37 cellular contexts compared by ENCODE assay signal in the genomic region with DNA sequence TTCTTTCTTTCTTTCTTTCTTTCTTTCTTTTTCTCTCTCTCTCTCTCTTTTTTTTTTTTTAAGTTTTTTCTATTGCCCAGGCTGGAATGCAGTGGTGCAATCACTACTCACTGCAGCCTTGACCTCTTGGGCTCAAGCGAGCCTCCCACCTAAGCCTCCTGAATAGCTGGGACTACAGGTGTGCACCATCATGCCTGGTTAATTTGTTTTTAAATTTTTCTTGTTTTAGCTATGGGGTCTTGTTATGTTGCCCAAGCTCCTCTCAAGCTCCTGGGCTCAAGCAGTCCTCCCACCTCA. TPM values are rescaled to one million over a fixed set of nuclear protein-coding genes. Genes with fewer than 3 reads are reported as not detected.
DNase-seq lines count a peak whose midpoint lies in the region; ATAC-seq, FAIRE-seq and TF ChIP-seq lines count a peak whose summit lies in the region.
"Had no signal": no experiment of that assay in that cellular context is flagged by ENCODE, and none has a peak within 500 bp of the region (broad histone marks: within the 10 kb centered on the region; RNA-seq: fewer than 3 reads in every experiment).

No MANE protein-coding gene starts in this region.

- no peak for TF ChIP-seq EP300 in HepG2 (IDR thresholded peaks at IDR 0.05; ENCODE audit: low read depth in 2 of 2, low read length in 2 of 2)
- TF ChIP-seq EP300 in HepG2 (CRISPR knock-in tag; IDR thresholded peaks at IDR 0.05; ENCODE audit: borderline replicate concordance): no peak
- TF ChIP-seq EP300 in K562 (IDR thresholded peaks at IDR 0.05; ENCODE audit: low read length): no peak
- no peak for TF ChIP-seq EP300 in ovary (IDR thresholded peaks at IDR 0.05)

- H3K27ac ChIP-seq in HepG2 (ENCODE audit: extremely low read length, insufficient read depth, low read length) (no peak overlapping the region), right lobe of liver (no peak overlapping the region), K562 (ENCODE audit: extremely low read depth, low read depth, low read length) (no peak overlapping the region), ovary (no peak overlapping the region)
- H3K27ac ChIP-seq: 22Rv1; A549; BLaER1; BLaER1 treated with 17β-estradiol and CSF1 and Interleukin-3, amounts not matched to agents 10 nM and 100 nM; C4-2B had no signal

- H3K27me3 ChIP-seq in HepG2 (ENCODE audit: control insufficient read depth in 1 of 2, insufficient read depth in 2 of 2, low read length in 2 of 2) (no peaks in the 10 kb centered on the region), right lobe of liver (no peaks in the 10 kb centered on the region), K562 (ENCODE audit: control insufficient read depth in 2 of 2, insufficient read depth in 2 of 2, low read length in 2 of 2) (no peaks in the 10 kb centered on the region), ovary (no peaks in the 10 kb centered on the region)
- H3K27me3 ChIP-seq: BE2C; BLaER1; BLaER1 treated with 17β-estradiol and CSF1 and Interleukin-3, amounts not matched to agents 10 nM and 100 nM had no signal

- no peaks in the 10 kb centered on the region for H3K9me3 ChIP-seq in HepG2 (ENCODE audit: low read length)
- H3K9me3 ChIP-seq in right lobe of liver: no peaks in the 10 kb centered on the region
- H3K9me3 ChIP-seq in K562 (replicated peaks; ENCODE audit: control insufficient read depth, insufficient read depth, low read depth, low read length): 0 out of 2 replicates have a peak, but pooled peaks cover 4% of the 10 kb centered on the region
- H3K9me3 ChIP-seq in ovary: no peaks in the 10 kb centered on the region
- H3K9me3 ChIP-seq: A549, BE2C, Caco-2 had no signal

- no peaks in the 10 kb centered on the region for H3K9me1 ChIP-seq in K562 (ENCODE audit: control insufficient read depth, insufficient read depth, low read length)

- peaks cover 7% of the 10 kb centered on the region for H3K27me3 Mint-ChIP-seq in T-helper 2 cell treated with Interferon-gamma antibody and Interleukin-4, amounts not matched to agents 5 μg/mL and 100 μg/mL, for 36 hours (ENCODE audit: low read depth)
- peaks cover 0 to 6% of the 10 kb centered on the region in 2 donors for H3K27me3 Mint-ChIP-seq in natural killer cell (ENCODE audit: low read depth in 2 of 2)
- H3K27me3 Mint-ChIP-seq in natural killer cell treated with Interleukin-12 subunit alpha and Interleukin-12 subunit beta and Interleukin-15 and Interleukin-18, amount 100 ng/mL, for 72 hours: peaks cover 2 to 8% of the 10 kb centered on the region in 2 donors

- in situ Hi-C loops in HepG2 (cut with HindIII; ENCODE audit: extremely low pct_ligation_motif_present, low pct_unique_long_range_greater_than_20kb): no loop called here
- in situ Hi-C loops in K562 (cut with MboI): no loop called here

- H3K9ac ChIP-seq in HepG2 (ENCODE audit: insufficient read depth, low read depth, low read length): no peak overlapping the region
- H3K9ac ChIP-seq in K562 (ENCODE audit: insufficient read depth in 1 of 2, low read depth in 2 of 2, low read length in 2 of 2): no peak overlapping the region
- H3K9ac ChIP-seq: BLaER1; BLaER1 treated with 17β-estradiol and CSF1 and Interleukin-3, amounts not matched to agents 10 nM and 100 nM had no signal

- H3K4me2 ChIP-seq in HepG2 (ENCODE audit: low read depth, low read length) (peak overlapping the region; percentile 89; the same call in 1 of the 2 replicates), K562 (ENCODE audit: insufficient read depth, low read length) (no peak overlapping the region)
- H3K4me2 ChIP-seq: A549; BLaER1; BLaER1 treated with 17β-estradiol and CSF1 and Interleukin-3, amounts not matched to agents 10 nM and 100 nM had no signal

- ATAC-seq in HepG2 (no peak), right lobe of liver (no peak), natural killer cell (no peak), K562 (no peak)
- no peak for ATAC-seq in natural killer cell treated with Interleukin-12 subunit alpha and Interleukin-12 subunit beta and Interleukin-15 and Interleukin-18, amount 100 ng/mL, for 72 hours
- ATAC-seq: CD8-positive, alpha-beta T cell had no signal

- intact Hi-C loops in HepG2 (cut with micrococcal nuclease; ENCODE audit: unreplicated experiment): loop anchor here (10.0 kb wide), 2 partner anchors 124 to 424 kb away; no protein-coding TSS in a partner anchor
- intact Hi-C loops in right lobe of liver (cut with DNase I): no loop called here
- intact Hi-C loops in natural killer cell (cut with micrococcal nuclease): no loop called here
- intact Hi-C loops in K562 (cut with micrococcal nuclease): no loop called here
- intact Hi-C loops in ovary (cut with DNase I): no loop called here

- H3K9me3 Mint-ChIP-seq in T-helper 2 cell treated with Interferon-gamma antibody and Interleukin-4, amounts not matched to agents 5 μg/mL and 100 μg/mL, for 36 hours: no peaks in the 10 kb centered on the region
- no peaks in the 10 kb centered on the region for H3K9me3 Mint-ChIP-seq in natural killer cell
- no peaks in the 10 kb centered on the region for H3K9me3 Mint-ChIP-seq in natural killer cell treated with Interleukin-12 subunit alpha and Interleukin-12 subunit beta and Interleukin-15 and Interleukin-18, amount 100 ng/mL, for 72 hours
- H3K9me3 Mint-ChIP-seq: CD4-positive, alpha-beta memory T cell; CD4-positive, alpha-beta T cell; CD8-positive, alpha-beta memory T cell; CD8-positive, alpha-beta T cell had no signal

- no peak overlapping the region for H3K4me3 Mint-ChIP-seq in T-helper 2 cell treated with Interferon-gamma antibody and Interleukin-4, amounts not matched to agents 5 μg/mL and 100 μg/mL, for 36 hours
- peak overlapping the region; percentile 42 for H3K4me3 Mint-ChIP-seq in natural killer cell
- H3K4me3 Mint-ChIP-seq in natural killer cell treated with Interleukin-12 subunit alpha and Interleukin-12 subunit beta and Interleukin-15 and Interleukin-18, amount 100 ng/mL, for 72 hours: no peak overlapping the region
- H3K4me3 Mint-ChIP-seq: B cell; CD14-positive monocyte; CD4-positive, alpha-beta memory T cell; CD4-positive, alpha-beta T cell; CD4-positive, CD25-positive, alpha-beta regulatory T cell; CD8-positive, alpha-beta memory T cell; CD8-positive, alpha-beta T cell had no signal

- no peak overlapping the region for H3K4me3 ChIP-seq in HepG2 (replicated peaks in 1 of 3; ENCODE audit: insufficient read depth in 1 of 3, low read depth in 2 of 3, low read length in 3 of 3)
- H3K4me3 ChIP-seq in right lobe of liver: no peak overlapping the region
- no peak overlapping the region for H3K4me3 ChIP-seq in K562
- no peak overlapping the region for H3K4me3 ChIP-seq in ovary
- H3K4me3 ChIP-seq: A549; BLaER1; BLaER1 treated with 17β-estradiol and CSF1 and Interleukin-3, amounts not matched to agents 10 nM and 100 nM had no signal

- TF ChIP-seq POLR2A in HepG2 (IDR thresholded peaks at IDR 0.05; ENCODE audit: insufficient read depth in 1 of 2, low read depth in 2 of 2, low read length in 2 of 2) (no peak), right lobe of liver (IDR thresholded peaks at IDR 0.05) (no peak), K562 (conservative IDR thresholded peaks at IDR 0.05) (no peak), ovary (IDR thresholded peaks at IDR 0.05) (no peak)

- no peak for TF ChIP-seq RAD21 in HepG2 (CRISPR knock-in tag; IDR thresholded peaks at IDR 0.05)
- TF ChIP-seq RAD21 in K562 (CRISPR knock-in tag; conservative IDR thresholded peaks at IDR 0.05 in 1 of 2, IDR thresholded peaks at IDR 0.05 in 1 of 2): no peak

- H3K36me3 Mint-ChIP-seq in T-helper 2 cell treated with Interferon-gamma antibody and Interleukin-4, amounts not matched to agents 5 μg/mL and 100 μg/mL, for 36 hours (ENCODE audit: low read depth): no peaks in the 10 kb centered on the region
- no peaks in the 10 kb centered on the region for H3K36me3 Mint-ChIP-seq in natural killer cell
- H3K36me3 Mint-ChIP-seq in natural killer cell treated with Interleukin-12 subunit alpha and Interleukin-12 subunit beta and Interleukin-15 and Interleukin-18, amount 100 ng/mL, for 72 hours: no peaks in the 10 kb centered on the region
- H3K36me3 Mint-ChIP-seq: CD14-positive monocyte; CD4-positive, alpha-beta memory T cell; CD4-positive, CD25-positive, alpha-beta regulatory T cell; CD8-positive, alpha-beta memory T cell; CD8-positive, alpha-beta T cell had no signal

- POLR2A ChIA-PET in HepG2 (lab: Yijun Ruan, JAX): interaction anchor here (0.9 to 1.7 kb wide), 3 partner anchors 19 to 80 kb away, joined by 3 to 8 read pairs (median 7); a partner anchor contains a TSS
- POLR2A ChIA-PET in K562 (lab: Yijun Ruan, JAX): interaction anchor here (0.6 to 1.5 kb wide), 4 partner anchors 9 to 558 kb away, joined by 3 to 5 read pairs (median 4); no protein-coding TSS in a partner anchor

- no peaks in the 10 kb centered on the region for H3K79me2 ChIP-seq in HepG2 (ENCODE audit: insufficient read depth, low read length)
- H3K79me2 ChIP-seq in K562 (ENCODE audit: control insufficient read depth, insufficient read depth, low read length): no peaks in the 10 kb centered on the region

- no peak for DNase-seq in T-helper 2 cell treated with Interferon-gamma antibody and Interleukin-4, amounts not matched to agents 5 μg/mL and 100 μg/mL, for 36 hours (ENCODE audit: low spot score)
- DNase-seq in T-helper 2 cell: no peak
- peak; percentile 21 for DNase-seq in HepG2 (ENCODE audit: low spot score)
- DNase-seq in right lobe of liver: no peak
- DNase-seq in natural killer cell: no peak
- DNase-seq in natural killer cell treated with Interleukin-12 subunit alpha and Interleukin-12 subunit beta and Interleukin-15 and Interleukin-18, amount 100 ng/mL, for 72 hours (ENCODE audit: low spot score): no peak
- DNase-seq in K562 (ENCODE audit: extremely low read depth in 1 of 4, low spot score in 3 of 4): no peak
- DNase-seq in ovary: no peak
- DNase-seq: 8988T; ACHN; AML-193; BE2C; C1 segment of cervical spinal cord; Caco-2; Calu3; CD4-positive, alpha-beta memory T cell; CD4-positive, alpha-beta T cell; CD4-positive, CD25-positive, alpha-beta regulatory T cell; CD8-positive, alpha-beta memory T cell; CD8-positive, alpha-beta T cell; COR-L47; DMS 273 treated with DMSO at 0.1 percent for 48 hours; DMS153; DMS53; DMS79; DMS79 treated with DMSO at 0.1 percent for 48 hours; DND-41; EL had no signal

- H3K4me1 ChIP-seq in HepG2 (ENCODE audit: insufficient read depth, low read length) (peaks cover 24% of the 10 kb centered on the region), right lobe of liver (no peaks in the 10 kb centered on the region), K562 (replicated peaks in 1 of 2; ENCODE audit: control insufficient read depth in 2 of 2, insufficient read depth in 2 of 2, low read length in 2 of 2) (peaks cover 7 to 8% of the 10 kb centered on the region in 2 experiments; a peak in 4 of 5 replicates), ovary (ENCODE audit: insufficient read depth) (no peaks in the 10 kb centered on the region)
- H3K4me1 ChIP-seq: A549, BE2C, Caco-2 had no signal

- no peaks in the 10 kb centered on the region for H3K36me3 ChIP-seq in HepG2 (replicated peaks in 1 of 2; ENCODE audit: control insufficient read depth in 1 of 2, insufficient read depth in 2 of 2, low read length in 2 of 2)
- no peaks in the 10 kb centered on the region for H3K36me3 ChIP-seq in right lobe of liver
- no peaks in the 10 kb centered on the region for H3K36me3 ChIP-seq in K562 (ENCODE audit: control insufficient read depth, insufficient read depth, low read length)
- no peaks in the 10 kb centered on the region for H3K36me3 ChIP-seq in ovary
- H3K36me3 ChIP-seq: BE2C; BLaER1; BLaER1 treated with 17β-estradiol and CSF1 and Interleukin-3, amounts not matched to agents 10 nM and 100 nM had no signal

- TF ChIP-seq CTCF in HepG2 (CRISPR knock-in tag; IDR thresholded peaks at IDR 0.05) (no peak), right lobe of liver (IDR thresholded peaks at IDR 0.05) (no peak), natural killer cell (IDR thresholded peaks at IDR 0.05) (no peak), K562 (IDR thresholded peaks at IDR 0.05 in 2 of 3, conservative IDR thresholded peaks at IDR 0.05 in 1 of 3; ENCODE audit: insufficient read depth in 2 of 3, low read depth in 1 of 3, low read length in 3 of 3) (no peak), ovary (IDR thresholded peaks at IDR 0.05) (no peak)

- no peak overlapping the region for H2AFZ ChIP-seq in HepG2 (ENCODE audit: low read length)
- no peak overlapping the region for H2AFZ ChIP-seq in K562 (ENCODE audit: low read depth, low read length)

- H3K27ac Mint-ChIP-seq in T-helper 2 cell treated with Interferon-gamma antibody and Interleukin-4, amounts not matched to agents 5 μg/mL and 100 μg/mL, for 36 hours: peak overlapping the region; percentile 31
- H3K27ac Mint-ChIP-seq in natural killer cell: no peak overlapping the region
- no peak overlapping the region for H3K27ac Mint-ChIP-seq in natural killer cell treated with Interleukin-12 subunit alpha and Interleukin-12 subunit beta and Interleukin-15 and Interleukin-18, amount 100 ng/mL, for 72 hours
- H3K27ac Mint-ChIP-seq: B cell; CD14-positive monocyte; CD4-positive, alpha-beta memory T cell; CD4-positive, alpha-beta T cell; CD8-positive, alpha-beta memory T cell; CD8-positive, alpha-beta T cell had no signal

- WGBS in HepG2 (ENCODE audit: low lambda C conversion rate): 22% methylated on average over 1 of the region's 1 CpG
- WGBS in right lobe of liver (ENCODE audit: insufficient coverage, low coverage, low lambda C conversion rate, missing lambda C conversion rate): 100% methylated on average over 1 of the region's 1 CpG
- WGBS in K562 (ENCODE audit: insufficient coverage, low coverage, missing lambda C conversion rate): no CpG with 5 or more reads among the region's 1 CpG
- WGBS in ovary, 3 donors: 80 to 88% (median 80%) methylated on average over 1 of the region's 1 CpG

- CTCF ChIA-PET in HepG2 (lab: Yijun Ruan, JAX; ENCODE audit: low intra/inter-chr PET ratio, low total read pairs) (no interaction called here), K562 (lab: Yijun Ruan, JAX; ENCODE audit: low intra/inter-chr PET ratio) (no interaction called here)

- no peaks in the 10 kb centered on the region for H3K4me1 Mint-ChIP-seq in T-helper 2 cell treated with Interferon-gamma antibody and Interleukin-4, amounts not matched to agents 5 μg/mL and 100 μg/mL, for 36 hours (ENCODE audit: low read depth)
- no peaks in the 10 kb centered on the region for H3K4me1 Mint-ChIP-seq in natural killer cell
- no peaks in the 10 kb centered on the region for H3K4me1 Mint-ChIP-seq in natural killer cell treated with Interleukin-12 subunit alpha and Interleukin-12 subunit beta and Interleukin-15 and Interleukin-18, amount 100 ng/mL, for 72 hours (ENCODE audit: low read depth in 2 of 2)
- H3K4me1 Mint-ChIP-seq: B cell; CD14-positive monocyte; CD4-positive, alpha-beta memory T cell; CD4-positive, CD25-positive, alpha-beta regulatory T cell; CD8-positive, alpha-beta memory T cell had no signal

- no TSS peak for BruUV-seq in HepG2 (replicated peaks; lab: Mats Ljungman, UMichigan)
- BruUV-seq in K562 (replicated peaks; lab: Mats Ljungman, UMichigan): no TSS peak

- FAIRE-seq in HepG2 (lab: Jason Lieb, UNC): no peak
- FAIRE-seq in K562 (lab: Jason Lieb, UNC): no peak
- FAIRE-seq: A204.1, A549, D721Med had no signal

- H4K20me1 ChIP-seq in HepG2 (ENCODE audit: insufficient read depth, low read length) (no peaks in the 10 kb centered on the region), K562 (replicated peaks; ENCODE audit: control insufficient read depth, insufficient read depth, low read length) (no peaks in the 10 kb centered on the region)
- H4K20me1 ChIP-seq: BLaER1; BLaER1 treated with 17β-estradiol and CSF1 and Interleukin-3, amounts not matched to agents 10 nM and 100 nM had no signal

RNA-seq across cellular contexts. Expression of a gene that starts 19.4 kb away (rescaled TPM):
- total RNA-seq in HepG2 (2016; rRNA removed; fragmentation: Illumina TruSeq; extraction: Trizol) (84.1 and 112 TPM in 2 replicates), right lobe of liver (10 to 100 TPM; 11.5 to 26.1 (median 18.5) TPM), natural killer cell (10 to 100 TPM; 20.4 to 39.0 (median 26.4) TPM), K562 (2014; rRNA removed) (43.9 and 50.8 TPM in 2 replicates), K562 (2014; rRNA removed; fragmentation: Illumina TruSeq; extraction: Trizol) (98.2 and 102 TPM in 2 replicates), K562 (2015; rRNA removed; fragmentation: Illumina TruSeq; extraction: Trizol) (88.3 and 102 TPM in 2 replicates), K562 (2021) (65.6 and 68.8 TPM in 2 replicates), ovary (10 to 100 TPM; 25.0 to 64.4 (median 33.9) TPM)
- 8.0 and 11.9 TPM in 2 replicates for total RNA-seq in HepG2 (2016; cell fraction: cytosol; rRNA removed; fragmentation: Illumina TruSeq; extraction: Trizol; ENCODE audit: low read depth)
- 79.7 and 118 TPM in 2 replicates for total RNA-seq in HepG2 (2016; cell fraction: insoluble cytoplasmic fraction; rRNA removed; fragmentation: Illumina TruSeq; extraction: Trizol)
- total RNA-seq in HepG2 (2016; cell fraction: membrane; rRNA removed; fragmentation: Illumina TruSeq; extraction: Trizol): 26.2 and 31.6 TPM in 2 replicates
- total RNA-seq in HepG2 (2016; cell fraction: nucleus; rRNA removed; fragmentation: Illumina TruSeq; extraction: Trizol): 146 and 156 TPM in 2 replicates
- polyA plus RNA-seq in HepG2 (2011; rRNA removed) (34.6 and 43.2 TPM in 2 replicates), K562 (2011; rRNA removed) (63.8 and 71.5 TPM in 2 replicates), K562 (2014; fragmentation: Illumina TruSeq; extraction: Trizol) (45.6 and 55.6 TPM in 2 replicates), K562 (2014; fragmentation: Nextera tagmentation; extraction: Ambion mirVana) (10 to 100 TPM; 29.3 to 30.3 TPM), K562 (2014; rRNA removed) (30.5 and 33.5 TPM in 2 replicates), ovary (10 to 100 TPM in 1 of 2 donors, 1 to 10 TPM in 1; 9.6 to 23.4 TPM)
- polyA plus RNA-seq in HepG2 (2011; cell fraction: cytosol; rRNA removed): 13.5 and 21.7 TPM in 2 replicates
- 32.8 and 36.0 TPM in 2 replicates for polyA plus RNA-seq in HepG2 (2011; cell fraction: nucleus; rRNA removed)
- 26.1 and 33.7 TPM in 2 replicates for polyA plus RNA-seq in HepG2 (2012)
- polyA plus RNA-seq in HepG2 (2016; cell fraction: cytosol; fragmentation: Illumina TruSeq; extraction: Trizol; ENCODE audit: low read depth): 3.1 TPM in 2 replicates
- polyA plus RNA-seq in HepG2 (2016; cell fraction: insoluble cytoplasmic fraction; fragmentation: Illumina TruSeq; extraction: Trizol; ENCODE audit: low read depth): 70.6 and 78.0 TPM in 2 replicates
- 10.7 and 12.9 TPM in 2 replicates for polyA plus RNA-seq in HepG2 (2016; cell fraction: membrane; fragmentation: Illumina TruSeq; extraction: Trizol; ENCODE audit: low read depth)
- polyA plus RNA-seq in HepG2 (2016; cell fraction: nucleus; fragmentation: Illumina TruSeq; extraction: Trizol; ENCODE audit: insufficient read depth, low read depth): 109 and 125 TPM in 2 replicates
- 85.4 and 100 TPM in 2 replicates for polyA minus RNA-seq in HepG2 (2011; rRNA and poly(A)+ RNA removed; ENCODE audit: low replicate concordance)
- 37.2 and 51.3 TPM in 2 replicates for polyA minus RNA-seq in HepG2 (2011; cell fraction: cytosol; rRNA and poly(A)+ RNA removed)
- 204 and 205 TPM in 2 replicates for polyA minus RNA-seq in HepG2 (2011; cell fraction: nucleus; rRNA and poly(A)+ RNA removed)
- total RNA-seq in natural killer cell treated with Interleukin-12 subunit alpha and Interleukin-12 subunit beta and Interleukin-15 and Interleukin-18, amount 100 ng/mL, for 72 hours: 10 to 100 TPM; 15.1 to 49.4 TPM
- 92.0 and 356 TPM in 2 replicates for total RNA-seq in K562 (2011; cell fraction: chromatin; rRNA removed; ENCODE audit: low replicate concordance)
- 44.2 and 71.7 TPM in 2 replicates for total RNA-seq in K562 (2011; cell fraction: nucleolus; rRNA removed)
- 155 and 284 TPM in 2 replicates for total RNA-seq in K562 (2011; cell fraction: nucleoplasm; rRNA removed)
- polyA plus RNA-seq in K562 (2011; cell fraction: cytosol; rRNA removed): 15.1 and 24.2 TPM in 2 replicates
- 61.4 and 72.4 TPM in 2 replicates for polyA plus RNA-seq in K562 (2011; cell fraction: nucleus; rRNA removed)
- 32.7 and 34.8 TPM in 2 replicates for polyA plus RNA-seq in K562 (2012)
- polyA minus RNA-seq in K562 (2011; rRNA and poly(A)+ RNA removed): 209 and 231 TPM in 2 replicates
- 44.0 and 48.9 TPM in 2 replicates for polyA minus RNA-seq in K562 (2011; cell fraction: cytosol; rRNA and poly(A)+ RNA removed)
- polyA minus RNA-seq in K562 (2011; cell fraction: nucleus; rRNA and poly(A)+ RNA removed): 93.4 and 163 TPM in 2 replicates
